ENCODE assay signal across 5 cellular contexts in the genomic region with DNA sequence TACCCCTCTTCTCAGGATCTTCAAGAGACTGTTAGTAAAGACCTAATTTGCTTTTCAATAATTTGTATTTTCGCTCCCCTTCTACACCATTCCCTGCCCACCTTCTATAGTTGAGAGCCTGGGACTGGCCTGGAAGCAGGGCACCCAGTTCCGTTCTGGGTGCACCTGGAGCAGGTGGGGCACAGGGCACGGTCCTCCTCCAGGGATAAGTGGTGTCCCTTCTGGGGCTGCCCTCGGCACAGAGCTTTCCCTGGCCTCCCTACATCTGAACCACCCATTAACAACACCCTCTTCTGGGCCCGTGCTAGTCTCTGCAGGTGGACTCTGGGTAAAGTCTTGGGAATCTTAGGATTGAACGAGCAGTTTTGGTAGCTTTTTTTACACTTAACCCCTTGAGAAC.
"Had no signal": no experiment of that assay in that cellular context is flagged by ENCODE, and none has a peak within 500 bp of the region (broad histone marks: within the 10 kb centered on the region; RNA-seq: fewer than 3 reads in every experiment).

No MANE protein-coding gene starts in this region.

- H3K4me1 ChIP-seq: HAP-1 had no signal

- H3K27ac Mint-ChIP-seq: GM23338, HFFc6 had no signal

- H3K4me3 Mint-ChIP-seq: GM23338, HFFc6 had no signal

- H3K9me3 Mint-ChIP-seq: GM23338, HFFc6 had no signal

- H3K4me3 ChIP-seq: GM23338, HAP-1, K562 had no signal

- DNase-seq: HFFc6, IMR-90 had no signal

- H3K9me3 ChIP-seq: HAP-1 had no signal

- H3K36me3 ChIP-seq: HAP-1 had no signal
